34 cellular contexts compared by ENCODE assay signal in the genomic region with DNA sequence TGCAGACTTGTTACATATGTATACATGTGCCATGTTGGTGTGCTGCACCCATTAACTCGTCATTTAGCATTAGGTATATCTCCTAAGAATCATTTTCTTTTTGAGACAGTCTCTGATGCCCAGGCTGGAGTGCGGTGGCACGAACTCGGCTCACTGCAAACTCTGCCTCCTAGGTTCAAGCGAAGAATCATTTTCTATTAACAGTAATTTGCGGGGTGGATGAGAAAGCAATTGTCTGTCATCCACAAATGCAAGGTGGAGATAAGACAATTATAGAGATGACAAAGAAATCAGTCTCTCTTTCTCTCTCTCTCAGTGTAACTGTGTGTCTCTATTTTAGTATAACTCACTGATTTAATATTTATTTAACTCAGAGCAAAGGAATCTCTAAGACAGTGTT.
"Had no signal": no experiment of that assay in that cellular context is flagged by ENCODE, and none has a peak within 500 bp of the region (broad histone marks: within the 10 kb centered on the region; RNA-seq: fewer than 3 reads in every experiment).

No MANE protein-coding gene starts in this region.

- H3K36me3 ChIP-seq: adrenal gland, Peyer's patch, SJSA1 had no signal

- H3K4me3 Mint-ChIP-seq: activated CD4-positive, alpha-beta T cell treated with anti-CD3 and anti-CD28 coated beads, Interleukin-2, amount 10 ng/mL, durations not matched to agents 7 days and 5 days; activated CD8-positive, alpha-beta T cell treated with anti-CD3 and anti-CD28 coated beads, Interleukin-2, amount 10 ng/mL, durations not matched to agents 7 days and 5 days; activated naive CD4-positive, alpha-beta T cell treated with anti-CD3 and anti-CD28 coated beads for 36 hours; activated T-cell treated with anti-CD3 and anti-CD28 coated beads, Interleukin-2, amount 50 U/mL, for 24 hours; T-helper 2 cell treated with Interferon-gamma antibody and Interleukin-4, amounts not matched to agents 5 μg/mL and 100 μg/mL, for 36 hours had no signal

- ATAC-seq: activated CD8-positive, alpha-beta T cell treated with anti-CD3 and anti-CD28 coated beads, Interleukin-2, amount 10 ng/mL, durations not matched to agents 7 days and 5 days; activated naive CD4-positive, alpha-beta T cell treated with anti-CD3 and anti-CD28 coated beads, Interleukin-2, amount 50 U/mL, for 72 hours; body of pancreas; PC-3 had no signal

- H3K9me3 ChIP-seq: adrenal gland, body of pancreas, Peyer's patch, SJSA1 had no signal

- H3K27me3 Mint-ChIP-seq: activated CD4-positive, alpha-beta T cell treated with anti-CD3 and anti-CD28 coated beads, Interleukin-2, amount 10 ng/mL, durations not matched to agents 7 days and 5 days; activated T-cell treated with anti-CD3 and anti-CD28 coated beads, Interleukin-2, amount 50 U/mL, for 24 hours had no signal

- H3K36me3 Mint-ChIP-seq: activated naive CD4-positive, alpha-beta T cell treated with anti-CD3 and anti-CD28 coated beads, Interleukin-2, amount 50 U/mL, for 72 hours had no signal

- H3K27ac ChIP-seq: adrenal gland, body of pancreas, Peyer's patch, SJSA1, VCaP had no signal

- FAIRE-seq: astrocyte, bronchial epithelial cell had no signal

- DNase-seq: activated CD4-positive, alpha-beta T cell treated with anti-CD3 and anti-CD28 coated beads, Interleukin-2, amount 10 ng/mL, durations not matched to agents 7 days and 5 days; activated CD4-positive, alpha-beta T cell treated with anti-CD3 and anti-CD28 coated beads, Interleukin-2, amount 50 U/mL, for 48 hours; activated CD4-positive, CD25-positive, alpha-beta regulatory T cell; activated CD8-positive, alpha-beta T cell treated with anti-CD3 and anti-CD28 coated beads, Interleukin-2, amount 10 ng/mL, durations not matched to agents 7 days and 5 days; activated gamma-delta T cell; activated naive CD4-positive, alpha-beta T cell treated with anti-CD3 and anti-CD28 coated beads for 36 hours; activated T-cell treated with anti-CD3 and anti-CD28 coated beads, Interleukin-2, amount 50 U/mL, for 24 hours; adrenal gland; body of pancreas; cerebellar nuclear complex; IMR-90; Karpas-422; KBM-7; NCI-H1436 treated with DMSO at 0.1 percent for 48 hours; NCI-H187; NCI-H2029 treated with DMSO at 0.1 percent for 48 hours; NCI-H2107; NCI-H2171; NCI-H226; NCI-H446 treated with DMSO at 0.1 percent for 48 hours; NCI-H524; NCI-H69; NK-92 treated with Interleukin-12 subunit alpha and Interleukin-12 subunit beta, amount 100 ng/mL, for 24 hours; PC-3; Peyer's patch; RPMI8226; SHP77 treated with DMSO at 0.1 percent for 48 hours had no signal

- H3K27ac Mint-ChIP-seq: activated CD4-positive, alpha-beta T cell treated with anti-CD3 and anti-CD28 coated beads, Interleukin-2, amount 10 ng/mL, durations not matched to agents 7 days and 5 days; activated naive CD4-positive, alpha-beta T cell treated with anti-CD3 and anti-CD28 coated beads for 36 hours; activated naive CD4-positive, alpha-beta T cell treated with anti-CD3 and anti-CD28 coated beads, Interleukin-2, amount 50 U/mL, for 72 hours; activated T-cell treated with anti-CD3 and anti-CD28 coated beads, Interleukin-2, amount 50 U/mL, for 24 hours; activated T-helper 2 cell treated with anti-CD3 and anti-CD28 coated beads, Interferon-gamma antibody, Interleukin-2, Interleukin-4, amounts not matched to agents 10 μg/mL and 5 μg/mL and 100 μg/mL, durations not matched to agents 14 hours and 24 hours and 36 hours; T-helper 2 cell treated with Interferon-gamma antibody and Interleukin-4, amounts not matched to agents 5 μg/mL and 100 μg/mL, for 36 hours had no signal

- H3K4me3 ChIP-seq: adrenal gland, body of pancreas, Peyer's patch, SJSA1 had no signal

- H3K4me1 ChIP-seq: adrenal gland, Peyer's patch had no signal

- H3K27me3 ChIP-seq: adrenal gland, body of pancreas, Peyer's patch had no signal
